Comparison of ENCODE assay signal across 1 cellular context in genomic region chr16:4388275-4389021, GRCh38.
TF ChIP-seq lines count a peak whose summit lies in the region.

No MANE protein-coding gene starts in this region.

TF ChIP-seq in IMR-90, 13 proteins besides CTCF, POLR2A, EP300 and RAD21:
- no peak for TF ChIP-seq BHLHE40 (IDR thresholded peaks at IDR 0.05; ENCODE audit: low read depth, low read length)
- TF ChIP-seq MAZ (IDR thresholded peaks at IDR 0.05; ENCODE audit: borderline replicate concordance, low read depth, low read length), result no peak
- no peak for TF ChIP-seq MXI1 (IDR thresholded peaks at IDR 0.05; ENCODE audit: borderline replicate concordance, low read depth, low read length)
- no peak for TF ChIP-seq ELK1 (IDR thresholded peaks at IDR 0.05; ENCODE audit: borderline replicate concordance, low read depth, low read length)
- TF ChIP-seq USF2 (IDR thresholded peaks at IDR 0.05; ENCODE audit: low read depth, low read length), result no peak
- no peak for TF ChIP-seq CHD1 (IDR thresholded peaks at IDR 0.05; ENCODE audit: low read depth, low read length)
- no peak for TF ChIP-seq FOS (IDR thresholded peaks at IDR 0.05; ENCODE audit: low read depth, low read length)
TF ChIP-seq in IMR-90: peak in this region for 0.
